1 cellular context compared by ENCODE assay signal in genomic region chr1:225772323-225772768, GRCh38.
TF ChIP-seq lines count a peak whose summit lies in the region.

No MANE protein-coding gene starts in this region.

TF ChIP-seq in HepG2, 621 proteins besides CTCF, POLR2A, EP300 and RAD21 (continued from another document and continues in another):
- TF ChIP-seq NFKBIZ (CRISPR knock-in tag; IDR thresholded peaks at IDR 0.05) (0 out of 2 replicates have a peak, but pooled peaks have one; percentile 14), SOX6 (IDR thresholded peaks at IDR 0.05) (no peak), SOX6 (CRISPR knock-in tag; IDR thresholded peaks at IDR 0.05) (peak; percentile 52; the same call in 1 of the 2 replicates), ARID3A (IDR thresholded peaks at IDR 0.05; ENCODE audit: low read depth, low read length) (peak; percentile 40; the same call in 1 of the 2 replicates), GATAD1 (CRISPR knock-in tag; IDR thresholded peaks at IDR 0.05) (peak; percentile 46; the same call in 1 of the 2 replicates), DRAP1 (CRISPR knock-in tag; IDR thresholded peaks at IDR 0.05) (peak; percentile 45), HOXD1 (CRISPR knock-in tag; IDR thresholded peaks at IDR 0.05) (0 out of 2 replicates have a peak, but pooled peaks have one; percentile 37), CSRNP1 (CRISPR knock-in tag; IDR thresholded peaks at IDR 0.05) (peak; percentile 63; the same call in 1 of the 2 replicates), SKIL (CRISPR knock-in tag; IDR thresholded peaks at IDR 0.05; ENCODE audit: borderline replicate concordance) (no peak), NR2F6 (IDR thresholded peaks at IDR 0.05) (no peak), NR2F6 (CRISPR knock-in tag; IDR thresholded peaks at IDR 0.05) (peak; percentile 46), ZNF263 (CRISPR knock-in tag; IDR thresholded peaks at IDR 0.05) (0 out of 2 replicates have a peak, but pooled peaks have one; percentile 13), KDM2A (CRISPR knock-in tag; IDR thresholded peaks at IDR 0.05; ENCODE audit: borderline replicate concordance, low read depth) (peak; percentile 69; the same call in 1 of the 2 replicates), FOXA3 (CRISPR knock-in tag; IDR thresholded peaks at IDR 0.05) (peak; percentile 74), ZNF580 (CRISPR knock-in tag; IDR thresholded peaks at IDR 0.05; ENCODE audit: borderline replicate concordance, low read depth) (peak; percentile 58; the same call in 1 of the 2 replicates), TFE3 (CRISPR knock-in tag; IDR thresholded peaks at IDR 0.05) (peak; percentile 44; the same call in 1 of the 2 replicates), SALL1 (CRISPR knock-in tag; IDR thresholded peaks at IDR 0.05) (peak; percentile 74), MED1 (CRISPR knock-in tag; IDR thresholded peaks at IDR 0.05) (peak; percentile 48; the same call in 1 of the 2 replicates), IRF1 (CRISPR knock-in tag; IDR thresholded peaks at IDR 0.05; ENCODE audit: low read depth) (no peak), ZBTB7B (CRISPR knock-in tag; IDR thresholded peaks at IDR 0.05) (peak; percentile 47; the same call in 1 of the 2 replicates), IKZF4 (CRISPR knock-in tag; IDR thresholded peaks at IDR 0.05; ENCODE audit: borderline replicate concordance, low read depth, not compliant biosample characterization) (peak; percentile 60), HDAC2 (CRISPR knock-in tag; IDR thresholded peaks at IDR 0.05) (no peak), SMAD1 (CRISPR knock-in tag; IDR thresholded peaks at IDR 0.05; ENCODE audit: borderline replicate concordance, low read depth) (no peak), FOXJ3 (CRISPR knock-in tag; IDR thresholded peaks at IDR 0.05; ENCODE audit: borderline replicate concordance) (0 out of 2 replicates have a peak, but pooled peaks have one; percentile 38), SOX5 (CRISPR knock-in tag; IDR thresholded peaks at IDR 0.05; ENCODE audit: borderline replicate concordance) (peak; percentile 23; the same call in 1 of the 2 replicates), SNAI1 (CRISPR knock-in tag; IDR thresholded peaks at IDR 0.05; ENCODE audit: borderline replicate concordance) (no peak), ZNF367 (CRISPR knock-in tag; IDR thresholded peaks at IDR 0.05; ENCODE audit: borderline replicate concordance) (0 out of 2 replicates have a peak, but pooled peaks have one; percentile 25), SNAPC2 (CRISPR knock-in tag; IDR thresholded peaks at IDR 0.05) (0 out of 2 replicates have a peak, but pooled peaks have one; percentile 33), SMAD3 (CRISPR knock-in tag; IDR thresholded peaks at IDR 0.05) (peak; percentile 26; the same call in 1 of the 2 replicates), HBP1 (CRISPR knock-in tag; IDR thresholded peaks at IDR 0.05; ENCODE audit: low read depth) (0 out of 2 replicates have a peak, but pooled peaks have one; percentile 52), TP53 (CRISPR knock-in tag; conservative IDR thresholded peaks at IDR 0.05) (0 out of 2 replicates have a peak, but pooled peaks have one; percentile 43), PATZ1 (CRISPR knock-in tag; IDR thresholded peaks at IDR 0.05) (peak; percentile 41; the same call in 1 of the 2 replicates), ERF (CRISPR knock-in tag; IDR thresholded peaks at IDR 0.05) (peak; percentile 69; the same call in 1 of the 2 replicates), MLX (CRISPR knock-in tag; IDR thresholded peaks at IDR 0.05) (no peak), SIX1 (CRISPR knock-in tag; IDR thresholded peaks at IDR 0.05; ENCODE audit: borderline replicate concordance) (0 out of 2 replicates have a peak, but pooled peaks have one; percentile 24), STAT6 (CRISPR knock-in tag; IDR thresholded peaks at IDR 0.05; ENCODE audit: borderline replicate concordance) (0 out of 2 replicates have a peak, but pooled peaks have one; percentile 21), ZNF766 (CRISPR knock-in tag; IDR thresholded peaks at IDR 0.05; ENCODE audit: borderline replicate concordance) (peak; percentile 34; the same call in 1 of the 2 replicates)
